8 cellular contexts compared by ENCODE assay signal in genomic region chr12:69359531-69360347, GRCh38. TPM values are rescaled to one million over a fixed set of nuclear protein-coding genes. Genes with fewer than 3 reads are reported as not detected.
DNase-seq lines count a peak whose midpoint lies in the region; ATAC-seq and TF ChIP-seq lines count a peak whose summit lies in the region.

Gene YEATS4, plus strand, starts transcription at chr12:69359743. Its CDS starts 230 bp downstream, at chr12:69359973.

- H3K27ac ChIP-seq in cingulate gyrus (ENCODE audit: low read depth, low read length): peak within 1 kb of the TSS; percentile 84

- intact Hi-C loops in left colon (cut with DNase I, micrococcal nuclease): loop anchor here in 1 of 2 donors (5.0 to 10.0 kb wide), 2 partner anchors 215 to 278 kb away; no protein-coding TSS in a partner anchor

- TF ChIP-seq POLR2A in GM19193 (IDR thresholded peaks at IDR 0.05; ENCODE audit: extremely low read depth, insufficient read depth, insufficient read length): peak; percentile 83

- ATAC-seq in HG03439 (IDR thresholded peaks at IDR 0.05; ENCODE audit: unreplicated experiment) (peak; percentile 89), left colon (peak; percentile 86)

- DNase-seq in AML-193 (lab: John Stamatoyannopoulos, UW): peak; percentile 93 to 94
- DNase-seq in NCI-H510A treated with DMSO at 0.1 percent for 48 hours (lab: John Stamatoyannopoulos, UW): peak; percentile 98
- peak; percentile 76 to 81 for DNase-seq in activated CD4-positive, alpha-beta T cell treated with anti-CD3 and anti-CD28 coated beads for 4 hours
- DNase-seq in left colon: peak; percentile 88
- DNase-seq in stimulated activated CD4-positive, alpha-beta T cell treated with anti-CD3 and anti-CD28 coated beads, Interleukin-1b, Interleukin-23, amount 100 ng/mL, for 48 hours: peak; percentile 91

RNA-seq across cellular contexts. Expression of gene YEATS4, which starts in this region (rescaled TPM):
- total RNA-seq in left colon: 10 to 100 TPM in 1 of 2 donors, 1 to 10 TPM in 1; 7.3 to 11.6 TPM

Comparison
In these comparisons a context has a peak if more than half of its experiments do, and no peak if none do; other contexts are left out.
1. Peak in every context shown above with its lines: DNase-seq, ATAC-seq and H3K27ac ChIP-seq.